Comparison of ENCODE assay signal across 6 cellular contexts in genomic region chr10:68832596-68832995, GRCh38. TPM values are rescaled to one million over a fixed set of nuclear protein-coding genes. Genes with fewer than 3 reads are reported as not detected.
"Had no signal": no experiment of that assay in that cellular context is flagged by ENCODE, and none has a peak within 500 bp of the region (broad histone marks: within the 10 kb centered on the region; RNA-seq: fewer than 3 reads in every experiment).

No MANE protein-coding gene starts in this region.

- H2AFZ ChIP-seq: GM23248 had no signal

- H3K4me3 ChIP-seq: GM23248 had no signal

- ATAC-seq: HepG2 had no signal

- H3K9ac ChIP-seq: GM23248 had no signal

- DNase-seq: GM23248, GOT3, H9, HCEC 1CT had no signal

- H3K27ac ChIP-seq: GM23248, HL-60 had no signal

RNA-seq across cellular contexts. Expression of gene STOX1, which starts 5.3 kb away (rescaled TPM):
- total RNA-seq: GM23248 had no signal
- polyA plus RNA-seq: GM23248 had no signal
